8 cellular contexts compared by ENCODE assay signal in genomic region chr21:17611414-17612022, GRCh38. TPM values are rescaled to one million over a fixed set of nuclear protein-coding genes. Genes with fewer than 3 reads are reported as not detected.
DNase-seq lines count a peak whose midpoint lies in the region; ATAC-seq and TF ChIP-seq lines count a peak whose summit lies in the region.

No MANE protein-coding gene starts in this region.

- DNase-seq in EL: peak; percentile 90
- DNase-seq in KBM-7: peak; percentile 82
- peak; percentile 68 for DNase-seq in SK-N-DZ (ENCODE audit: low spot score)
- peak; percentile 81 for DNase-seq in activated naive CD4-positive, alpha-beta T cell treated with anti-CD3 and anti-CD28 coated beads, Interleukin-2, amount 50 U/mL, for 16 hours
- peak; percentile 61 for DNase-seq in glutamatergic neuron
- DNase-seq in osteoblast (ENCODE audit: insufficient read length, low spot score, missing footprints): peak; percentile 96
- DNase-seq in testis: peak; percentile 94

- peak; percentile 46 for TF ChIP-seq POLR2A in testis (IDR thresholded peaks at IDR 0.05)

- H3K9me3 ChIP-seq in osteoblast (ENCODE audit: low read depth, low read length) (no peaks in the 10 kb centered on the region), testis (no peaks in the 10 kb centered on the region)

- in situ Hi-C loops in KBM-7 (cut with MboI; ENCODE audit: low pct_unique_long_range_greater_than_20kb, low sequenced_read_pairs): no loop called here

- peaks cover 26% of the 10 kb centered on the region for H3K4me1 ChIP-seq in osteoblast (ENCODE audit: insufficient read depth, low read length)
- peaks cover 10% of the 10 kb centered on the region for H3K4me1 ChIP-seq in testis

- H3K27me3 ChIP-seq in osteoblast (ENCODE audit: insufficient read depth, low read length) (no peaks in the 10 kb centered on the region), testis (no peaks in the 10 kb centered on the region)

- WGBS in testis, 2 donors: 0 to 1% methylated on average over 26 of the region's 26 CpGs

- no peak for TF ChIP-seq CTCF in glutamatergic neuron (IDR thresholded peaks at IDR 0.05; ENCODE audit: partially characterized antibody, unreplicated experiment)
- TF ChIP-seq CTCF in osteoblast (IDR thresholded peaks at IDR 0.05; ENCODE audit: extremely low read depth, low read depth, low read length): no peak
- TF ChIP-seq CTCF in testis (IDR thresholded peaks at IDR 0.05): peak in 1 of 3 experiments; percentile 14

- H3K4me2 ChIP-seq in osteoblast (ENCODE audit: insufficient read depth, low read length): peak overlapping the region; percentile 94

- H3K4me3 ChIP-seq in osteoblast (ENCODE audit: insufficient read depth, low read length): peak overlapping the region; percentile 81
- peak overlapping the region; percentile 85 to 91 for H3K4me3 ChIP-seq in testis

- intact Hi-C loops in testis (cut with DNase I; ENCODE audit: low total_unique reads): no loop called here

- H3K27ac ChIP-seq in osteoblast (ENCODE audit: low read depth, low read length) (peak overlapping the region; percentile 97), testis (peak overlapping the region; percentile 95 to 99)

- peak overlapping the region; percentile 92 for H3K27ac Mint-ChIP-seq in glutamatergic neuron (ENCODE audit: unreplicated experiment)

- peaks cover 12% of the 10 kb centered on the region for H3K27me3 Mint-ChIP-seq in glutamatergic neuron (ENCODE audit: unreplicated experiment)

- H3K36me3 ChIP-seq in osteoblast (ENCODE audit: insufficient read depth, low read length): peaks cover 10% of the 10 kb centered on the region
- no peaks in the 10 kb centered on the region for H3K36me3 ChIP-seq in testis (ENCODE audit: low read depth, missing control alignments)

- H3K36me3 Mint-ChIP-seq in glutamatergic neuron (ENCODE audit: unreplicated experiment): peaks cover 4% of the 10 kb centered on the region

- H2AFZ ChIP-seq in osteoblast (ENCODE audit: low read length): peak overlapping the region; percentile 84

- H4K20me1 ChIP-seq in osteoblast (ENCODE audit: insufficient read depth, low read length): no peaks in the 10 kb centered on the region

- peaks cover 4% of the 10 kb centered on the region for H3K9me3 Mint-ChIP-seq in glutamatergic neuron (ENCODE audit: unreplicated experiment)

- H3K4me1 Mint-ChIP-seq in glutamatergic neuron (ENCODE audit: low read depth, unreplicated experiment): peaks cover 4% of the 10 kb centered on the region

- H3K79me2 ChIP-seq in osteoblast (ENCODE audit: insufficient read depth, low read length): peaks cover 53% of the 10 kb centered on the region

- peak; percentile 46 for ATAC-seq in GM21737 (IDR thresholded peaks at IDR 0.05; ENCODE audit: unreplicated experiment)

- peak overlapping the region; percentile 95 for H3K4me3 Mint-ChIP-seq in glutamatergic neuron (ENCODE audit: unreplicated experiment)

RNA-seq across cellular contexts. Expression of gene BTG3, which starts 1.2 kb away (rescaled TPM):
- polyA plus RNA-seq in SK-N-DZ (2014; cell fraction: cytosol; rRNA removed): 38.0 and 57.2 TPM in 2 replicates
- polyA plus RNA-seq in SK-N-DZ (2014; cell fraction: nucleus; rRNA removed): 29.3 and 40.6 TPM in 2 replicates
- 23.3 TPM for total RNA-seq in glutamatergic neuron (ENCODE audit: unreplicated experiment)
- total RNA-seq in osteoblast: 22.1 and 22.4 TPM in 2 replicates
- total RNA-seq in testis: 100 to 1,000 TPM; 221 to 265 TPM
- polyA plus RNA-seq in testis (ENCODE audit: insufficient read depth, low read depth, low replicate concordance): 83.3 TPM

Comparison
In these comparisons a context has a peak if more than half of its experiments do, and no peak if none do; other contexts are left out.
1. Peak in every context shown above with its lines: DNase-seq, ATAC-seq, H3K4me3 ChIP-seq and H3K27ac ChIP-seq.